19 cellular contexts compared by ENCODE assay signal in the genomic region with DNA sequence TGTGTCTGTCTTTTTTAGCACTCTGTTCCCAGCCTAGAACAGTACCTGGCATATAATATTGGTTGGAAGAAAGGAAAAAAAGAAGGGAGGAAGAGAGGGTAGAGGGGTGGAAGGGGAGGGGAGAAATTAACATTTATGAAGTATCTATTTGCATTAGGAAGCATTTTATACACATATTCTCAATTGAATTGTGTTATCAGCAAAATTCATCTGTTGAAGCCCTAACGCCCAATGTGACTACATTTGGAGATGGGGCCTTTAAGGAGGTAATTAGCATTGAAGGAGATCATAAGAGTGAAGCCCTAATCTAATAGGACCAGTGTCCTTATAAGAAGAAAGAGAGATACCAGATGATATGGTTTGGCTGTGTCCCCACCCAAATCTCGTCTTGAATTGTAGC. TPM values are rescaled to one million over a fixed set of nuclear protein-coding genes. Genes with fewer than 3 reads are reported as not detected.
DNase-seq lines count a peak whose midpoint lies in the region; ATAC-seq, FAIRE-seq and TF ChIP-seq lines count a peak whose summit lies in the region.
"Had no signal": no experiment of that assay in that cellular context is flagged by ENCODE, and none has a peak within 500 bp of the region (broad histone marks: within the 10 kb centered on the region; RNA-seq: fewer than 3 reads in every experiment).

No MANE protein-coding gene starts in this region.

- no peak overlapping the region for H3K14ac ChIP-seq in H1 (ENCODE audit: insufficient read length)

- no peaks in the 10 kb centered on the region for H3K27me3 ChIP-seq in RWPE2 (ENCODE audit: insufficient read depth, poor library complexity, severe bottlenecking)
- no peaks in the 10 kb centered on the region for H3K27me3 ChIP-seq in H1 (replicated peaks in 1 of 4; ENCODE audit: control insufficient read depth in 3 of 4, extremely low read depth in 1 of 4, insufficient read depth in 3 of 4, low read length in 3 of 4)
- peaks cover 4% of the 10 kb centered on the region for H3K27me3 ChIP-seq in A673 (replicated peaks; ENCODE audit: insufficient read depth, low read depth, low read length, poor library complexity)
- H3K27me3 ChIP-seq: BLaER1 treated with 17β-estradiol and CSF1 and Interleukin-3, amounts not matched to agents 10 nM and 100 nM had no signal

- WGBS in A549 (ENCODE audit: missing lambda C conversion rate): 38% methylated on average over 2 of the region's 2 CpGs
- WGBS in H1 (ENCODE audit: extremely low coverage in 1 of 2, insufficient coverage in 1 of 2, insufficient read length in 1 of 2, insufficient replicate concordance in 2 of 2, low coverage in 1 of 2, low lambda C conversion rate in 2 of 2, missing lambda C conversion rate in 1 of 2), 2 experiments: 92% methylated on average over 2 of the region's 2 CpGs; no CpG with 5 or more reads in 1 of the 2 experiments

- no peaks in the 10 kb centered on the region for H3K79me2 ChIP-seq in H1 (ENCODE audit: control insufficient read depth in 1 of 2, insufficient read depth in 2 of 2, low read length in 2 of 2)

- no peak for DNase-seq in A549 (ENCODE audit: low read depth in 1 of 2, low spot score in 1 of 2)
- DNase-seq in RWPE2 (ENCODE audit: low spot score): no peak
- no peak for DNase-seq in H1 (ENCODE audit: low read depth in 1 of 2, low spot score in 2 of 2)
- DNase-seq in A673 (ENCODE audit: low spot score): no peak
- DNase-seq: AML-193; Caco-2; Calu3; CD4-positive, alpha-beta T cell; CD8-positive, alpha-beta T cell; DMS79 treated with DMSO at 0.1 percent for 48 hours; GF-D8 had no signal

- CTCF ChIA-PET in A549 (lab: Yijun Ruan, JAX): interaction anchor here (1.2 to 1.6 kb wide), 3 partner anchors 10 to 24 kb away, joined by 3 to 5 read pairs (median 3); no protein-coding TSS in a partner anchor
- CTCF ChIA-PET in H1 (lab: Charles Lee; ENCODE audit: partially characterized antibody): interaction anchor here (0.8 to 3.3 kb wide), 5 partner anchors 10 to 494 kb away, joined by 3 to 34 read pairs (median 3); no protein-coding TSS in a partner anchor
- CTCF ChIA-PET in A673 (lab: Charles Lee): no interaction called here

- H2BK5ac ChIP-seq in H1 (ENCODE audit: low read depth, low read length): no peak overlapping the region

- no peak overlapping the region for H2BK12ac ChIP-seq in H1 (ENCODE audit: low read depth, low read length)

- H3K4me2 ChIP-seq in A549 (no peak overlapping the region), H1 (ENCODE audit: insufficient read depth in 1 of 2, low read depth in 2 of 2, low read length in 2 of 2) (no peak overlapping the region)
- H3K4me2 ChIP-seq: BLaER1 treated with 17β-estradiol and CSF1 and Interleukin-3, amounts not matched to agents 10 nM and 100 nM had no signal

- no peak for TF ChIP-seq CTCF in A549 (IDR thresholded peaks at IDR 0.05)
- no peak for TF ChIP-seq CTCF in RWPE2 (IDR thresholded peaks at IDR 0.05; ENCODE audit: poor library complexity, severe bottlenecking)
- TF ChIP-seq CTCF in H1 (IDR thresholded peaks at IDR 0.05; ENCODE audit: control extremely low read depth in 1 of 3, insufficient read depth in 1 of 3, low read depth in 1 of 3, low read length in 3 of 3): no peak
- TF ChIP-seq CTCF in A673 (conservative IDR thresholded peaks at IDR 0.05; ENCODE audit: low read depth, low read length): no peak

- H3K4ac ChIP-seq in H1 (replicated peaks; ENCODE audit: insufficient read length, low read depth, low read length): no peak overlapping the region

- ATAC-seq in A549 (no peak), RWPE2 (ENCODE audit: low read depth) (no peak), HG02938 (IDR thresholded peaks at IDR 0.05; ENCODE audit: unreplicated experiment) (no peak)
- ATAC-seq: CD8-positive, alpha-beta T cell had no signal

- H3K27ac ChIP-seq in A549 (no peak overlapping the region), RWPE2 (ENCODE audit: poor library complexity, severe bottlenecking) (peak overlapping the region; percentile 94), H1 (ENCODE audit: low read depth, low read length) (no peak overlapping the region), A673 (ENCODE audit: low read depth, low read length, poor library complexity, severe bottlenecking) (no peak overlapping the region)
- H3K27ac ChIP-seq: 22Rv1; BLaER1 treated with 17β-estradiol and CSF1 and Interleukin-3, amounts not matched to agents 10 nM and 100 nM; C4-2B had no signal

- no peak overlapping the region for H2BK20ac ChIP-seq in H1 (ENCODE audit: low read length)

- H4K91ac ChIP-seq in H1 (replicated peaks; ENCODE audit: insufficient read length, low read length): no peak overlapping the region

- H3K4me3 ChIP-seq in A549 (no peak overlapping the region), RWPE2 (ENCODE audit: severe bottlenecking) (no peak overlapping the region), H1 (ENCODE audit: extremely low read depth in 1 of 4, insufficient read depth in 2 of 4, low read depth in 3 of 4, low read length in 4 of 4) (no peak overlapping the region), A673 (ENCODE audit: low read depth, low read length, poor library complexity, severe bottlenecking) (no peak overlapping the region)
- H3K4me3 ChIP-seq: BLaER1 treated with 17β-estradiol and CSF1 and Interleukin-3, amounts not matched to agents 10 nM and 100 nM had no signal

- intact Hi-C loops in A673 (cut with micrococcal nuclease; ENCODE audit: unreplicated experiment): no loop called here

- no peak overlapping the region for H2AFZ ChIP-seq in H1 (ENCODE audit: low read length)

- TF ChIP-seq RAD21 in A549 (conservative IDR thresholded peaks at IDR 0.05 in 1 of 2, IDR thresholded peaks at IDR 0.05 in 1 of 2) (no peak), H1 (IDR thresholded peaks at IDR 0.05 in 1 of 2, conservative IDR thresholded peaks at IDR 0.05 in 1 of 2; ENCODE audit: low read depth in 2 of 2, low read length in 2 of 2) (no peak)

- H3K9me3 ChIP-seq in A549: peaks cover 6% of the 10 kb centered on the region; the same call in 1 of the 3 replicates
- no peaks in the 10 kb centered on the region for H3K9me3 ChIP-seq in RWPE2 (ENCODE audit: severe bottlenecking)
- 0 out of 4 replicates have a peak, but pooled peaks cover 0 to 8% of the 10 kb centered on the region in 2 experiments for H3K9me3 ChIP-seq in H1 (ENCODE audit: insufficient read depth in 2 of 2, low read depth in 1 of 2, low read length in 1 of 2)
- no peaks in the 10 kb centered on the region for H3K9me3 ChIP-seq in A673 (ENCODE audit: low read depth, low read length, poor library complexity, severe bottlenecking)

- H3K4me1 ChIP-seq in A549 (peaks cover 11% of the 10 kb centered on the region; the same call in 2 of the 3 replicates), RWPE2 (ENCODE audit: insufficient read depth, poor library complexity, severe bottlenecking) (peaks cover 24% of the 10 kb centered on the region), H1 (replicated peaks in 1 of 4; ENCODE audit: control insufficient read depth in 3 of 4, insufficient read depth in 4 of 4, low read length in 3 of 4) (peaks cover 0 to 5% (median 3%) of the 10 kb centered on the region in 4 experiments; a peak in 3 of 7 replicates), A673 (ENCODE audit: insufficient read depth, low read length, poor library complexity, severe bottlenecking) (no peaks in the 10 kb centered on the region)
- H3K4me1 ChIP-seq: Caco-2 had no signal

- H3K23me2 ChIP-seq in H1 (ENCODE audit: low read depth, low read length): 0 out of 2 replicates have a peak, but pooled peaks cover 2% of the 10 kb centered on the region

- no peak for TF ChIP-seq EP300 in A549 (IDR thresholded peaks at IDR 0.05)
- no peak for TF ChIP-seq EP300 in H1 (IDR thresholded peaks at IDR 0.05; ENCODE audit: borderline replicate concordance in 1 of 2, low read depth in 2 of 2, low read length in 2 of 2)

- no peak overlapping the region for H2AK5ac ChIP-seq in H1 (ENCODE audit: low read depth, low read length)

- H4K20me1 ChIP-seq in H1 (replicated peaks in 1 of 2; ENCODE audit: control insufficient read depth in 1 of 2, insufficient read depth in 2 of 2, low read length in 2 of 2): no peaks in the 10 kb centered on the region
- H4K20me1 ChIP-seq: BLaER1 treated with 17β-estradiol and CSF1 and Interleukin-3, amounts not matched to agents 10 nM and 100 nM had no signal

- BruUV-seq in A673 (replicated peaks; lab: Mats Ljungman, UMichigan): no TSS peak

- FAIRE-seq in A549 (lab: Jason Lieb, UNC): no peak
- FAIRE-seq in H1 (lab: Jason Lieb, UNC): no peak
- FAIRE-seq: D721Med, G401.6, GM12891, GM19239 had no signal

- no peak overlapping the region for H3K9ac ChIP-seq in H1 (replicated peaks in 1 of 4; ENCODE audit: extremely low read depth in 1 of 4, low read depth in 3 of 4, low read length in 3 of 4)
- H3K9ac ChIP-seq: BLaER1 treated with 17β-estradiol and CSF1 and Interleukin-3, amounts not matched to agents 10 nM and 100 nM had no signal

- peak overlapping the region; percentile 73 for H3K56ac ChIP-seq in H1 (replicated peaks; ENCODE audit: insufficient read length, low read depth, low read length)

- no peak overlapping the region for H4K5ac ChIP-seq in H1 (ENCODE audit: insufficient read length, low read depth, low read length)

- no peak overlapping the region for H4K8ac ChIP-seq in H1 (ENCODE audit: extremely low read depth, insufficient read depth, low read length)

- H3K79me1 ChIP-seq in H1 (ENCODE audit: low read depth, low read length): no peaks in the 10 kb centered on the region

- TF ChIP-seq POLR2A in A549 (IDR thresholded peaks at IDR 0.05; ENCODE audit: low read length): no peak
- no peak for TF ChIP-seq POLR2A in H1 (IDR thresholded peaks at IDR 0.05; ENCODE audit: control extremely low read depth in 1 of 2, low read depth in 2 of 2, low read length in 2 of 2)

- no peak overlapping the region for H3K18ac ChIP-seq in H1 (ENCODE audit: extremely low read depth, low read length)

- no peak overlapping the region for H3K23ac ChIP-seq in H1 (ENCODE audit: insufficient read length)

- H3K36me3 ChIP-seq in RWPE2 (ENCODE audit: low read depth) (no peaks in the 10 kb centered on the region), H1 (ENCODE audit: control insufficient read depth in 2 of 4, insufficient read depth in 4 of 4, low read length in 3 of 4) (no peaks in the 10 kb centered on the region), A673 (ENCODE audit: insufficient read depth, low read length, poor library complexity, severe bottlenecking) (no peaks in the 10 kb centered on the region)
- H3K36me3 ChIP-seq: BLaER1 treated with 17β-estradiol and CSF1 and Interleukin-3, amounts not matched to agents 10 nM and 100 nM had no signal

- H2BK15ac ChIP-seq in H1 (ENCODE audit: low read length): no peak overlapping the region

- POLR2A ChIA-PET in A549 (lab: Yijun Ruan, JAX) (no interaction called here), H1 (lab: Charles Lee; ENCODE audit: partially characterized antibody) (interaction anchor here (1.4 kb wide), 1 partner anchor 77 kb away, joined by 3 read pairs; the partner anchor contains the start of gene ISCU), A673 (lab: Charles Lee; ENCODE audit: low non-redundant PET) (no interaction called here)

- no peak overlapping the region for H2BK120ac ChIP-seq in H1 (replicated peaks; ENCODE audit: low read depth, low read length)

RNA-seq across cellular contexts. Expression of gene FICD, which starts 30.2 kb away (rescaled TPM):
- polyA plus RNA-seq in A549 (2011; rRNA removed) (1.7 and 4.8 TPM in 2 replicates), A549 (2017; fragmentation: RNase III; extraction: RNeasy Plus Mini Kit Qiagen cat#74134 plus additional on column Dnase treatment) (1.9 to 2.5 TPM (median 2.1 TPM) in 3 replicates), H1 (2011; rRNA removed) (2.2 and 3.0 TPM in 2 replicates)
- 0.71 and 0.95 TPM in 2 replicates for polyA plus RNA-seq in A549 (2012; cell fraction: cytosol; rRNA removed)
- 1.3 and 1.4 TPM in 2 replicates for polyA plus RNA-seq in A549 (2012; cell fraction: nucleus; rRNA removed)
- polyA minus RNA-seq in A549 (2011; rRNA and poly(A)+ RNA removed): 8.2 and 9.8 TPM in 2 replicates
- total RNA-seq in H1 (2021; fragmentation: NEBNext Ultra II Directional; extraction: Animal tissue kit (Norgen Biotek cat#: 25700)): 6.0 TPM in 2 replicates
- polyA plus RNA-seq in H1 (2011; cell fraction: cytosol; rRNA removed): 2.3 TPM
- polyA plus RNA-seq in H1 (2011; cell fraction: nucleus; rRNA removed): 6.1 TPM
- 4.6 to 6.0 TPM (median 5.7 TPM) in 4 replicates for polyA plus RNA-seq in H1 (2012, experiment 1 of 2)
- 1.9 TPM for polyA plus RNA-seq in H1 (2012, experiment 2 of 2)
- polyA plus RNA-seq in H1 (2013, experiment 1 of 2): 5.6 TPM
- polyA plus RNA-seq in H1 (2013, experiment 2 of 2): 6.5 TPM
- polyA minus RNA-seq in H1 (2011; rRNA and poly(A)+ RNA removed): 5.3 TPM in 2 replicates
- 4.6 TPM for polyA minus RNA-seq in H1 (2011; cell fraction: cytosol; rRNA and poly(A)+ RNA removed)
- polyA minus RNA-seq in H1 (2011; cell fraction: nucleus; rRNA and poly(A)+ RNA removed): 7.9 TPM
- total RNA-seq in A673 (2021): 3.6 and 4.1 TPM in 2 replicates

Comparison
In these comparisons a context has a peak if more than half of its experiments do, and no peak if none do; other contexts are left out.
1. Of the 18 proteins assayed by ChIP-seq in both H1 and A549: peak only in H1: none; only in A549: MAFK; in both: none; in neither: 17.